3 cellular contexts compared by ENCODE assay signal in genomic region chr21:43825610-43825935, GRCh38.
"Had no signal": no experiment of that assay in that cellular context is flagged by ENCODE, and none has a peak within 500 bp of the region (broad histone marks: within the 10 kb centered on the region; RNA-seq: fewer than 3 reads in every experiment).

No MANE protein-coding gene starts in this region.

- H3K4me3 ChIP-seq: GM23338 had no signal

- DNase-seq: HCEC 1CT had no signal

- H3K4me2 ChIP-seq: GM23338 had no signal

- H3K27ac ChIP-seq: HL-60 had no signal
